In genomic region chr9:130521715-130522114, GRCh38 we compare ENCODE assay signal across 21 cellular contexts.
"Had no signal": no experiment of that assay in that cellular context is flagged by ENCODE, and none has a peak within 500 bp of the region (broad histone marks: within the 10 kb centered on the region; RNA-seq: fewer than 3 reads in every experiment).

No MANE protein-coding gene starts in this region.

- ATAC-seq: Panc1, PC-3 had no signal

- H3K9ac ChIP-seq: SK-N-SH had no signal

- H3K27ac ChIP-seq: HL-60, RWPE1 had no signal

- FAIRE-seq: HTR-8/SVneo had no signal

- H3K36me3 ChIP-seq: MG63 had no signal

- H3K9me3 ChIP-seq: MG63, SK-N-SH had no signal

- H3K4me3 ChIP-seq: MG63 had no signal

- DNase-seq: Karpas-422, KG1, MG63, NCI-H1092, NCI-H1105 treated with DMSO at 0.1 percent for 48 hours, NCI-H1417 treated with DMSO at 0.1 percent for 48 hours, NCI-H146, NCI-H1930, NCI-H2081, NCI-H2107, NCI-H2227 treated with DMSO at 0.1 percent for 48 hours, NCI-H510A, NCI-H774, PC-3, SHP77, SW 1271 had no signal

- H3K4me2 ChIP-seq: SK-N-SH had no signal

- H3K27me3 ChIP-seq: MG63 had no signal
